In genomic region chr1:183567584-183567983, GRCh38 we compare ENCODE assay signal across 9 cellular contexts. TPM values are rescaled to one million over a fixed set of nuclear protein-coding genes. Genes with fewer than 3 reads are reported as not detected.
DNase-seq lines count a peak whose midpoint lies in the region; ATAC-seq and TF ChIP-seq lines count a peak whose summit lies in the region.
"Had no signal": no experiment of that assay in that cellular context is flagged by ENCODE, and none has a peak within 500 bp of the region (broad histone marks: within the 10 kb centered on the region; RNA-seq: fewer than 3 reads in every experiment).

No MANE protein-coding gene starts in this region.

- H3K27ac Mint-ChIP-seq in endothelial cell (ENCODE audit: unreplicated experiment) (peak overlapping the region; percentile 90), nephron progenitor cell (no peak overlapping the region)

- DNase-seq in GM12865 (ENCODE audit: low read depth) (peak; percentile 38), GM23248 (peak; percentile 9), NCI-H2196 (lab: John Stamatoyannopoulos, UW; ENCODE audit: unreplicated experiment) (peak; percentile 87), endothelial cell (ENCODE audit: low spot score) (no peak), nephron progenitor cell (no peak)
- no peak for DNase-seq in effector CD4-positive, alpha-beta T cell

- in situ Hi-C loops in GM23248 (cut with MboI) = no loop called here

- H3K79me2 ChIP-seq in GM23248 (ENCODE audit: insufficient read depth) = no peaks in the 10 kb centered on the region

- H3K9me3 ChIP-seq in GM23248 (ENCODE audit: low read depth) (no peaks in the 10 kb centered on the region), thymus (ENCODE audit: control insufficient read depth) (no peaks in the 10 kb centered on the region)

- no peaks in the 10 kb centered on the region for H3K9me2 ChIP-seq in GM23248 (ENCODE audit: insufficient read depth)

- H3K9me3 Mint-ChIP-seq in endothelial cell (ENCODE audit: unreplicated experiment) = no peaks in the 10 kb centered on the region
- no peaks in the 10 kb centered on the region for H3K9me3 Mint-ChIP-seq in nephron progenitor cell

- H4K20me1 ChIP-seq in GM23248 (ENCODE audit: insufficient read depth) = no peaks in the 10 kb centered on the region

- H3K9ac ChIP-seq in GM23248 = no peak overlapping the region

- H3K27me3 Mint-ChIP-seq in endothelial cell (ENCODE audit: unreplicated experiment) (peaks cover 22% of the 10 kb centered on the region), nephron progenitor cell (ENCODE audit: low read depth, poor library complexity) (peaks cover 8% of the 10 kb centered on the region)

- no peak overlapping the region for H3K4me3 Mint-ChIP-seq in endothelial cell (ENCODE audit: unreplicated experiment)
- no peak overlapping the region for H3K4me3 Mint-ChIP-seq in nephron progenitor cell

- H3K27ac ChIP-seq in GM23248 (no peak overlapping the region), thymus (ENCODE audit: low read depth) (peak overlapping the region; percentile 36)

- H3K4me1 Mint-ChIP-seq in endothelial cell (ENCODE audit: unreplicated experiment) (peaks cover 45% of the 10 kb centered on the region), nephron progenitor cell (peaks cover 13% of the 10 kb centered on the region)

- 86 to 88% methylated on average over 5 of the region's 5 CpGs for WGBS in GM23248 (ENCODE audit: low coverage in 1 of 2, low lambda C conversion rate in 2 of 2, missing lambda C conversion rate in 2 of 2), 2 experiments
- 10% methylated on average over 5 of the region's 5 CpGs for WGBS in thymus

- H3K4me1 ChIP-seq in GM23248 (ENCODE audit: insufficient read depth) (peaks cover 12% of the 10 kb centered on the region; the same call in 1 of the 2 replicates), thymus (ENCODE audit: control insufficient read depth, insufficient read depth, low read length) (no peaks in the 10 kb centered on the region)

- no peak overlapping the region for H3K4me2 ChIP-seq in GM23248 (ENCODE audit: unreplicated experiment)

- H3K27me3 ChIP-seq in GM23248 (replicated peaks; ENCODE audit: insufficient read depth) (no peaks in the 10 kb centered on the region), thymus (ENCODE audit: control insufficient read depth, insufficient read depth) (no peaks in the 10 kb centered on the region)

- no peaks in the 10 kb centered on the region for H3K36me3 ChIP-seq in GM23248 (ENCODE audit: low read depth)
- H3K36me3 ChIP-seq in thymus (ENCODE audit: control insufficient read depth, insufficient read depth) = no peaks in the 10 kb centered on the region

- H3K4me3 ChIP-seq in GM12865 (ENCODE audit: low read depth, low read length) = no peak overlapping the region
- no peak overlapping the region for H3K4me3 ChIP-seq in GM23248
- no peak overlapping the region for H3K4me3 ChIP-seq in thymus (ENCODE audit: low read length)

- TF ChIP-seq CTCF in GM12865 (IDR thresholded peaks at IDR 0.05; ENCODE audit: insufficient read depth, low read depth, low read length, missing control alignments) (no peak), endothelial cell (IDR thresholded peaks at IDR 0.05; ENCODE audit: unreplicated experiment) (no peak), nephron progenitor cell (IDR thresholded peaks at IDR 0.05) (no peak)

- H3K36me3 Mint-ChIP-seq in endothelial cell (ENCODE audit: low read depth, unreplicated experiment) (peaks cover 6% of the 10 kb centered on the region), nephron progenitor cell (ENCODE audit: low read depth) (no peaks in the 10 kb centered on the region)

- ATAC-seq in HG03469 (IDR thresholded peaks at IDR 0.05; ENCODE audit: unreplicated experiment) = no peak

- H2AFZ ChIP-seq in GM23248 = no peak overlapping the region

- H3F3A ChIP-seq in GM23248 (ENCODE audit: insufficient read depth) = no peaks in the 10 kb centered on the region

RNA-seq across cellular contexts. Expression of gene NCF2, which starts 22.7 kb away (rescaled TPM):
- total RNA-seq in GM23248 (2014; rRNA removed; shearing (Covaris generic)) = not detected in 2 replicates
- polyA plus RNA-seq in GM23248 (2016; fragmentation: Nextera tagmentation; extraction: Ambion mirVana) (0.28 and 0.41 TPM in 2 replicates), thymus (13.3 TPM)
- total RNA-seq in endothelial cell (ENCODE audit: unreplicated experiment) = 0.67 TPM
- total RNA-seq: fibroblast of villous mesenchyme had no signal

Comparison
In these comparisons a context has a peak if more than half of its experiments do, and no peak if none do; other contexts are left out.
1. DNase-seq: peak in GM12865 (single experiment), GM23248 (single experiment) and NCI-H2196 (single experiment); none in endothelial cell (single experiment), nephron progenitor cell (single experiment) and effector CD4-positive, alpha-beta T cell (single experiment).